In genomic region chr3:110710156-110710555, GRCh38 we compare ENCODE assay signal across 15 cellular contexts.
DNase-seq lines count a peak whose midpoint lies in the region; TF ChIP-seq lines count a peak whose summit lies in the region.
"Had no signal": no experiment of that assay in that cellular context is flagged by ENCODE, and none has a peak within 500 bp of the region (broad histone marks: within the 10 kb centered on the region; RNA-seq: fewer than 3 reads in every experiment).

No MANE protein-coding gene starts in this region.

- TF ChIP-seq CTCF in VCaP (conservative IDR thresholded peaks at IDR 0.05) (no peak), hepatocyte (IDR thresholded peaks at IDR 0.05; ENCODE audit: poor library complexity) (no peak)

- H3K9me2 ChIP-seq in hepatocyte (replicated peaks; ENCODE audit: insufficient read depth), result no peaks in the 10 kb centered on the region

- H3K27me3 ChIP-seq in hepatocyte, result no peaks in the 10 kb centered on the region

- peaks cover 1% of the 10 kb centered on the region for H3K27me3 Mint-ChIP-seq in activated CD4-positive, alpha-beta T cell treated with anti-CD3 and anti-CD28 coated beads, Interleukin-2, amount 10 ng/mL, durations not matched to agents 24 days and 14 days

- H3K4me1 ChIP-seq in hepatocyte (ENCODE audit: insufficient read depth), result no peaks in the 10 kb centered on the region

- H3K27ac ChIP-seq in VCaP (peak overlapping the region; percentile 59; the same call in 1 of the 2 replicates), hepatocyte (peak overlapping the region; percentile 29)
- H3K27ac ChIP-seq: 22Rv1, HL-60 had no signal

- no peaks in the 10 kb centered on the region for H3K9me3 ChIP-seq in hepatocyte (ENCODE audit: low read depth)

- H3K36me3 Mint-ChIP-seq in activated CD4-positive, alpha-beta T cell treated with anti-CD3 and anti-CD28 coated beads, Interleukin-2, amount 10 ng/mL, durations not matched to agents 24 days and 14 days (ENCODE audit: low read depth), result no peaks in the 10 kb centered on the region
- H3K36me3 Mint-ChIP-seq: CD14-positive monocyte; CD8-positive, alpha-beta T cell had no signal

- DNase-seq in activated CD4-positive, alpha-beta T cell treated with anti-CD3 and anti-CD28 coated beads, Interleukin-2, amount 10 ng/mL, durations not matched to agents 24 days and 14 days, result peak; percentile 31
- DNase-seq in activated CD4-positive, alpha-beta T cell treated with anti-CD3 and anti-CD28 coated beads for 4 hours, result no peak
- DNase-seq in hepatocyte (ENCODE audit: low spot score), result no peak
- no peak for DNase-seq in HuH-7.5 (ENCODE audit: low spot score)
- DNase-seq in ecto neural progenitor cell (ENCODE audit: low spot score), result no peak
- DNase-seq in T1000 (lab: John Stamatoyannopoulos, UW), result no peak
- DNase-seq: CD8-positive, alpha-beta T cell; COR-L47; DMS153; DMS79 treated with DMSO at 0.1 percent for 48 hours; GDM1 had no signal

- H3K36me3 ChIP-seq in hepatocyte (replicated peaks; ENCODE audit: insufficient read depth, low read depth), result no peaks in the 10 kb centered on the region

- no peaks in the 10 kb centered on the region for H3K4me1 Mint-ChIP-seq in activated CD4-positive, alpha-beta T cell treated with anti-CD3 and anti-CD28 coated beads, Interleukin-2, amount 10 ng/mL, durations not matched to agents 24 days and 14 days
- H3K4me1 Mint-ChIP-seq: CD14-positive monocyte had no signal

- H3K4me2 ChIP-seq in hepatocyte, result no peak overlapping the region

- no peak overlapping the region for H3K4me3 ChIP-seq in hepatocyte

- H4K20me1 ChIP-seq in hepatocyte (ENCODE audit: insufficient read depth, poor library complexity, severe bottlenecking), result no peaks in the 10 kb centered on the region

- no peaks in the 10 kb centered on the region for H3K9me3 Mint-ChIP-seq in activated CD4-positive, alpha-beta T cell treated with anti-CD3 and anti-CD28 coated beads, Interleukin-2, amount 10 ng/mL, durations not matched to agents 24 days and 14 days
- H3K9me3 Mint-ChIP-seq: CD8-positive, alpha-beta T cell had no signal

- intact Hi-C loops in activated CD4-positive, alpha-beta T cell treated with anti-CD3 and anti-CD28 coated beads, Interleukin-2, amount 10 ng/mL, durations not matched to agents 24 days and 14 days (cut with micrococcal nuclease), result no loop called here

- no peak overlapping the region for H3K4me3 Mint-ChIP-seq in activated CD4-positive, alpha-beta T cell treated with anti-CD3 and anti-CD28 coated beads, Interleukin-2, amount 10 ng/mL, durations not matched to agents 24 days and 14 days
- H3K4me3 Mint-ChIP-seq: CD14-positive monocyte; CD8-positive, alpha-beta T cell had no signal

- no peak overlapping the region for H3K27ac Mint-ChIP-seq in activated CD4-positive, alpha-beta T cell treated with anti-CD3 and anti-CD28 coated beads, Interleukin-2, amount 10 ng/mL, durations not matched to agents 24 days and 14 days
- H3K27ac Mint-ChIP-seq: CD14-positive monocyte; CD8-positive, alpha-beta T cell had no signal

- H2AFZ ChIP-seq in hepatocyte, result no peak overlapping the region

- H3K79me2 ChIP-seq in hepatocyte, result no peaks in the 10 kb centered on the region

- WGBS in hepatocyte (ENCODE audit: low lambda C conversion rate, missing lambda C conversion rate), result 92% methylated on average over 7 of the region's 7 CpGs
